Comparison of ENCODE assay signal across 1 cellular context in the genomic region with DNA sequence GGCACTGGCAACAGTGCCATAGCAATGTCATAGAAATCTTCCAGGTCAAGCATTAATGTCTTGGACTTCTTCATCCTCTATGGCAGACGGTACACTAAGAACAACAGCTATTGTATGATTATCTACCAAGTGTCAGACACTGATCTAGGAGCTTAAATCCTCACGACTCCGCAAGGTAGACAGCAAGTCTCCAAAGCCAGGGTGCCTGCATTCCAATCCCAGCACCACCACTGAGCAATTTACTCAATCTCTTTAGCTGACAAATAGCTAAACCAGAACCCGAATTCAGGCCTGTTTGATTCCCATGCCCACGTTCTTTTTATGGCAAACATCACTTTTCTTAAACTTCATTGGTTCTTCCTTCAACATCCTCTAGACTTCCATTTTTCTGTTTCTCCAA.
TF ChIP-seq lines count a peak whose summit lies in the region.

No MANE protein-coding gene starts in this region.

TF ChIP-seq in endothelial cell of umbilical vein, 7 proteins besides CTCF, POLR2A, EP300 and RAD21:
- TF ChIP-seq MAX (IDR thresholded peaks at IDR 0.05; ENCODE audit: insufficient read depth, insufficient read length) (no peak), POLR2AphosphoS5 (IDR thresholded peaks at IDR 0.05; ENCODE audit: insufficient read depth, low read depth, low read length) (no peak), FOS (IDR thresholded peaks at IDR 0.05; ENCODE audit: borderline replicate concordance, insufficient read depth, low read length) (no peak), EZH2 (IDR thresholded peaks at IDR 0.05; ENCODE audit: borderline replicate concordance, low read depth, low read length, severe bottlenecking) (no peak), MYC (IDR thresholded peaks at IDR 0.05; ENCODE audit: low read depth, low read length) (no peak), JUN (IDR thresholded peaks at IDR 0.05; ENCODE audit: borderline replicate concordance, insufficient read depth, insufficient read length, low read depth) (no peak), GATA2 (IDR thresholded peaks at IDR 0.05; ENCODE audit: insufficient read depth, insufficient read length, low read depth, low read length) (no peak)
